In the genomic region with DNA sequence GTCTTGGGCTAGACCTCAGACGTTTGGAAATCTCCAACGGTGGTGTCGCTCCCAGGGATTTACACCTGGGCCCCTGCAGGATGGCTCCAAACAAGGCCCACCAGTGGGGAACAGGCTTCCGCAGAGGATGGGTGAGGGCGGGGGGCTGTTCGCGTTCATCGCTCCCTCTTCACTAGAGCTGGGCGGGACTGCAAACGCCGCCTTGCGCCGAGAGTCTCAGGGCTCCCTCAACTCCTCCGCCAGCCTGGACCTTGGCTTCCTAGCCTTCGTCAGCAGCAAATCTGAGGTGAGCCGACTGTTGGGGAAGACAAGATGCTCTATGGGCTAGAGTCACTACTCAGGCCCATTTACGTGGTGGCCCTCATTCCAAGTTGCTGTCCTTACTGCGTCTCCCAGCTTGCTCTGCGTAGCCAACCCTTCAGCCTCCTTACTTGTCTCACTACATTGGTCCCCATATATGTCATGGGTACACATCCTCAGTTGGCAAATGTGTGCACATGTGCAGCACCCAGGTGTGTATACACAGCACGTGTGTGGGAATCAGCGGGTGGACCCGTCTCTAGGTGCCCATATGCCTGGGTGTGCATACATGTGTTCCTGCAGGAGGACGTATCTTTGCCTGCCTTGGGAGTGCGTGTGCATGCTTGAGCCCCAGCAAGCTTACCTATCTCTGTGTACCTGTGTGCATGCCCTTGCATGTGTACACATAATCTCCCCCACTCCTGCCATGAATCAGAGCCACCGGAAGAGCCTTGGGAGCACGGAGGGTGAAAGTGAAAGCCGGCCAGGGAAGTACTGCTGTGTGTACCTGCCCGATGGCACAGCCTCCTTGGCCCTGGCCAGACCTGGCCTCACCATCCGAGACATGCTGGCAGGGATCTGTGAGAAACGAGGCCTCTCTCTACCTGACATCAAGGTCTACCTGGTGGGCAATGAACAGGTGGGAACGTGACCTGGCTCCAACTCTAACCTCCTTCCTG, we compare ENCODE assay signal across 1 cellular context.
TF ChIP-seq lines count a peak whose summit lies in the region.

No MANE protein-coding gene starts in this region.

TF ChIP-seq in H1, 55 proteins besides CTCF, POLR2A, EP300 and RAD21:
- TF ChIP-seq CHD1 (IDR thresholded peaks at IDR 0.05; ENCODE audit: low read depth, low read length) (no peak), ZNF274 (IDR thresholded peaks at IDR 0.05; ENCODE audit: borderline replicate concordance, extremely low read depth, low read length) (no peak), MAFK (IDR thresholded peaks at IDR 0.05; ENCODE audit: low read depth, low read length) (no peak), RFX5 (IDR thresholded peaks at IDR 0.05; ENCODE audit: borderline replicate concordance, low read depth, low read length) (no peak), SAP30 (IDR thresholded peaks at IDR 0.05; ENCODE audit: insufficient read depth, insufficient replicate concordance, low read length) (no peak), KDM5A (IDR thresholded peaks at IDR 0.05; ENCODE audit: low read length) (no peak), SIRT6 (IDR thresholded peaks at IDR 0.05; ENCODE audit: low read length) (no peak), SP4 (IDR thresholded peaks at IDR 0.05; ENCODE audit: low read length) (no peak), KDM1A (IDR thresholded peaks at IDR 0.05; ENCODE audit: borderline replicate concordance, low read length) (no peak), KDM4A (IDR thresholded peaks at IDR 0.05; ENCODE audit: low read depth, low read length, severe bottlenecking) (no peak), CTBP2 (IDR thresholded peaks at IDR 0.05; ENCODE audit: borderline replicate concordance, insufficient read depth, insufficient read length, low read length) (no peak), NANOG (IDR thresholded peaks at IDR 0.05; ENCODE audit: insufficient read depth, low read depth, low read length, poor library complexity, severe bottlenecking) (no peak)
